23 cellular contexts compared by ENCODE assay signal in the genomic region with DNA sequence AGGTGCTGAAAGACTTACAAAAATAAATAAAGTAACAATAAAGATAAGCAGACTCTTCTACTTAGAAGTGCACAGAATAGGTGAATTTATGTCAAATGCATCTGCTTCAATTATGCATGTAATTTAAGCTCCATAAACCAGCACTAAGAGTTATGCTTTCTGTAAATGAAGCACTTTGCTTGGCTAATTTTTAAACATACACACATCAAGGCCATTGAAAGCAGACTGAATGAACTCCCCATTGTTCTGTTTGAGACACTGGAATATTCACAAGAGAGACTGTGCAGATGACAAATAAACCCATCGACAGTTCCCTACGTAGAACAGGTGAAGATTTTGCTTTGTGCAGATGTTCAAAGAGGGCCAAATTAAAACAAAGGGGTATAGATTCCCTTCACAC.
DNase-seq lines count a peak whose midpoint lies in the region; ATAC-seq and TF ChIP-seq lines count a peak whose summit lies in the region.
"Had no signal": no experiment of that assay in that cellular context is flagged by ENCODE, and none has a peak within 500 bp of the region (broad histone marks: within the 10 kb centered on the region; RNA-seq: fewer than 3 reads in every experiment).

No MANE protein-coding gene starts in this region.

- no peaks in the 10 kb centered on the region for H3K9me3 ChIP-seq in neural cell (ENCODE audit: low read length)
- no peaks in the 10 kb centered on the region; the same call in 1 of the 2 replicates for H3K9me3 ChIP-seq in SK-N-SH
- H3K9me3 ChIP-seq: Caco-2, HAP-1 had no signal

- TF ChIP-seq RAD21 in neural cell (conservative IDR thresholded peaks at IDR 0.05) (no peak), SK-N-SH (IDR thresholded peaks at IDR 0.05; ENCODE audit: low read length) (no peak)

- H3K27me3 ChIP-seq in neural cell (ENCODE audit: insufficient read depth, low read depth, low read length): no peaks in the 10 kb centered on the region
- H3K27me3 ChIP-seq in SK-N-SH (ENCODE audit: insufficient read depth): no peaks in the 10 kb centered on the region

- no peaks in the 10 kb centered on the region for H3K79me2 ChIP-seq in neural cell (replicated peaks; ENCODE audit: insufficient read depth, low read length)
- H3K79me2 ChIP-seq in SK-N-SH (ENCODE audit: insufficient read depth): no peaks in the 10 kb centered on the region

- H3K4me2 ChIP-seq in neural cell (ENCODE audit: low read length) (no peak overlapping the region), SK-N-SH (no peak overlapping the region)
- H3K4me2 ChIP-seq: PC-9 had no signal

- POLR2A ChIA-PET in SK-N-SH (lab: Yijun Ruan, JAX): no interaction called here

- no peaks in the 10 kb centered on the region for H3K4me1 Mint-ChIP-seq in stimulated activated naive B cell treated with anti-CD40 and anti-IgM and Interleukin-4, amounts not matched to agents 10 μg/mL and 1 μg/mL and 100 μg/mL, for 72 hours

- H3F3A ChIP-seq in neural cell (ENCODE audit: insufficient read depth, low read length, poor library complexity, severe bottlenecking) (peaks cover 5% of the 10 kb centered on the region), SK-N-SH (replicated peaks; ENCODE audit: insufficient read depth) (no peaks in the 10 kb centered on the region)

- H2AFZ ChIP-seq in neural cell (ENCODE audit: low read depth, low read length): peak overlapping the region; percentile 11
- no peak overlapping the region for H2AFZ ChIP-seq in SK-N-SH (ENCODE audit: low read depth)
- H2AFZ ChIP-seq: GM23248, PC-9 had no signal

- no peak for TF ChIP-seq EP300 in neural cell (conservative IDR thresholded peaks at IDR 0.05; ENCODE audit: poor library complexity, severe bottlenecking)
- TF ChIP-seq EP300 in SK-N-SH (IDR thresholded peaks at IDR 0.05; ENCODE audit: borderline replicate concordance in 1 of 2, low read depth in 1 of 2, low read length in 1 of 2): no peak

- H3K27ac Mint-ChIP-seq in stimulated activated naive B cell treated with anti-CD40 and anti-IgM and Interleukin-4, amounts not matched to agents 10 μg/mL and 1 μg/mL and 100 μg/mL, for 72 hours: no peak overlapping the region

- WGBS in SK-N-SH (ENCODE audit: low lambda C conversion rate): 61% methylated on average over 2 of the region's 2 CpGs

- TF ChIP-seq CTCF in neural cell (IDR thresholded peaks at IDR 0.05; ENCODE audit: poor library complexity, severe bottlenecking): no peak
- no peak for TF ChIP-seq CTCF in SK-N-SH (IDR thresholded peaks at IDR 0.05)

- H3K36me3 Mint-ChIP-seq in stimulated activated naive B cell treated with anti-CD40 and anti-IgM and Interleukin-4, amounts not matched to agents 10 μg/mL and 1 μg/mL and 100 μg/mL, for 72 hours: no peaks in the 10 kb centered on the region

- no peak for ATAC-seq in HG03139 (IDR thresholded peaks at IDR 0.05; ENCODE audit: unreplicated experiment)
- ATAC-seq in stimulated activated naive B cell treated with anti-CD40 and anti-IgM and Interleukin-4, amounts not matched to agents 10 μg/mL and 1 μg/mL and 100 μg/mL, for 72 hours (replicated peaks): no peak

- peak overlapping the region; percentile 29 for H3K9ac ChIP-seq in neural cell (ENCODE audit: low read length)
- H3K9ac ChIP-seq in SK-N-SH: no peak overlapping the region
- H3K9ac ChIP-seq: GM23248 had no signal

- DNase-seq in NCI-H1417 (lab: John Stamatoyannopoulos, UW) (peak; percentile 19 to 60 (median 37)), NCI-H1417 treated with DMSO at 0.1 percent for 48 hours (lab: John Stamatoyannopoulos, UW) (no peak), NCI-H1930 (lab: John Stamatoyannopoulos, UW) (peak; percentile 52 to 58), NCI-H748 treated with DMSO at 0.1 percent for 48 hours (lab: John Stamatoyannopoulos, UW) (peak; percentile 55), SK-N-SH (no peak)
- DNase-seq in stimulated activated naive B cell treated with anti-CD40 and anti-IgM and Interleukin-4, amounts not matched to agents 10 μg/mL and 1 μg/mL and 100 μg/mL, for 72 hours: no peak
- DNase-seq: AML-193, Caco-2, GM23248, Kasumi-1, MM.1S, NCI-H1092, NCI-H2171 treated with DMSO at 0.1 percent for 48 hours, NCI-H82, PC-9, SIG-M5, T-helper 1 cell had no signal

- H4K20me1 ChIP-seq in neural cell (ENCODE audit: insufficient read depth) (no peaks in the 10 kb centered on the region), SK-N-SH (ENCODE audit: insufficient read depth) (no peaks in the 10 kb centered on the region)

- H3K4me1 ChIP-seq in SK-N-SH (ENCODE audit: control insufficient read depth in 1 of 2, insufficient read depth in 2 of 2, low read depth in 1 of 2, low read length in 1 of 2): no peaks in the 10 kb centered on the region
- H3K4me1 ChIP-seq: Caco-2, HAP-1 had no signal

- H3K9me2 ChIP-seq in neural cell (ENCODE audit: insufficient read depth, low read length): no peaks in the 10 kb centered on the region
- H3K9me2 ChIP-seq in SK-N-SH: no peaks in the 10 kb centered on the region

- H3K27ac ChIP-seq in neural cell (ENCODE audit: low read length) (peak overlapping the region; percentile 72), SK-N-SH (ENCODE audit: low read depth in 2 of 2, low read length in 1 of 2) (no peak overlapping the region)
- H3K27ac ChIP-seq: 22Rv1, C4-2B, GM23248, PC-9, RWPE1 had no signal

- no peaks in the 10 kb centered on the region for H3K27me3 Mint-ChIP-seq in stimulated activated naive B cell treated with anti-CD40 and anti-IgM and Interleukin-4, amounts not matched to agents 10 μg/mL and 1 μg/mL and 100 μg/mL, for 72 hours

- H3K9me3 Mint-ChIP-seq in stimulated activated naive B cell treated with anti-CD40 and anti-IgM and Interleukin-4, amounts not matched to agents 10 μg/mL and 1 μg/mL and 100 μg/mL, for 72 hours: peaks cover 0 to 3% of the 10 kb centered on the region in 2 donors

- no peaks in the 10 kb centered on the region for H3K36me3 ChIP-seq in neural cell (ENCODE audit: insufficient read depth, low read length)
- H3K36me3 ChIP-seq in SK-N-SH (replicated peaks in 1 of 2; ENCODE audit: control insufficient read depth in 1 of 2, insufficient read depth in 2 of 2, low read length in 1 of 2): no peaks in the 10 kb centered on the region
- H3K36me3 ChIP-seq: HAP-1 had no signal

- CTCF ChIA-PET in SK-N-SH (lab: Yijun Ruan, JAX): interaction anchor here (1.7 to 2.2 kb wide), 2 partner anchors 32 to 136 kb away, joined by 3 to 11 read pairs; no protein-coding TSS in a partner anchor

- no peak overlapping the region for H3K4me3 ChIP-seq in neural cell (ENCODE audit: low read length)
- H3K4me3 ChIP-seq in SK-N-SH (ENCODE audit: low read depth in 2 of 2, low read length in 1 of 2): no peak overlapping the region
- H3K4me3 ChIP-seq: GM23248, HAP-1, PC-9 had no signal

- H3K4me3 Mint-ChIP-seq in stimulated activated naive B cell treated with anti-CD40 and anti-IgM and Interleukin-4, amounts not matched to agents 10 μg/mL and 1 μg/mL and 100 μg/mL, for 72 hours: no peak overlapping the region

TF ChIP-seq in neural cell, 6 proteins besides CTCF, POLR2A, EP300 and RAD21 (continues in another document):
- TF ChIP-seq EZH2 (IDR thresholded peaks at IDR 0.05; ENCODE audit: borderline replicate concordance, insufficient read depth, low read length, poor library complexity, severe bottlenecking): no peak
- no peak for TF ChIP-seq SMC3 (conservative IDR thresholded peaks at IDR 0.05; ENCODE audit: poor library complexity)
- no peak for TF ChIP-seq MXI1 (conservative IDR thresholded peaks at IDR 0.05; ENCODE audit: poor library complexity, severe bottlenecking)
- TF ChIP-seq TAF1 (IDR thresholded peaks at IDR 0.05; ENCODE audit: low read depth): no peak

TF ChIP-seq in SK-N-SH, 30 proteins besides CTCF, POLR2A, EP300 and RAD21:
- no peak for TF ChIP-seq FOSL2 (IDR thresholded peaks at IDR 0.05; ENCODE audit: borderline replicate concordance, low read depth)
- TF ChIP-seq MEF2A (IDR thresholded peaks at IDR 0.05; ENCODE audit: borderline replicate concordance, low read depth): no peak
- no peak for TF ChIP-seq FOXM1 (IDR thresholded peaks at IDR 0.05; ENCODE audit: low read depth)
- TF ChIP-seq MXI1 (IDR thresholded peaks at IDR 0.05; ENCODE audit: low read depth, low read length): no peak
TF ChIP-seq in SK-N-SH: peak in this region for 0.

Comparison
In these comparisons a context has a peak if more than half of its experiments do, and no peak if none do; other contexts are left out.
1. DNase-seq: peak in NCI-H1417 (3 of 3), NCI-H1930 (2 of 2) and NCI-H748 treated with DMSO at 0.1 percent for 48 hours (single experiment); none in NCI-H1417 treated with DMSO at 0.1 percent for 48 hours (single experiment), stimulated activated naive B cell treated with anti-CD40 and anti-IgM and Interleukin-4, amounts not matched to agents 10 μg/mL and 1 μg/mL and 100 μg/mL, for 72 hours (single experiment) and SK-N-SH (single experiment).